In the genomic region with DNA sequence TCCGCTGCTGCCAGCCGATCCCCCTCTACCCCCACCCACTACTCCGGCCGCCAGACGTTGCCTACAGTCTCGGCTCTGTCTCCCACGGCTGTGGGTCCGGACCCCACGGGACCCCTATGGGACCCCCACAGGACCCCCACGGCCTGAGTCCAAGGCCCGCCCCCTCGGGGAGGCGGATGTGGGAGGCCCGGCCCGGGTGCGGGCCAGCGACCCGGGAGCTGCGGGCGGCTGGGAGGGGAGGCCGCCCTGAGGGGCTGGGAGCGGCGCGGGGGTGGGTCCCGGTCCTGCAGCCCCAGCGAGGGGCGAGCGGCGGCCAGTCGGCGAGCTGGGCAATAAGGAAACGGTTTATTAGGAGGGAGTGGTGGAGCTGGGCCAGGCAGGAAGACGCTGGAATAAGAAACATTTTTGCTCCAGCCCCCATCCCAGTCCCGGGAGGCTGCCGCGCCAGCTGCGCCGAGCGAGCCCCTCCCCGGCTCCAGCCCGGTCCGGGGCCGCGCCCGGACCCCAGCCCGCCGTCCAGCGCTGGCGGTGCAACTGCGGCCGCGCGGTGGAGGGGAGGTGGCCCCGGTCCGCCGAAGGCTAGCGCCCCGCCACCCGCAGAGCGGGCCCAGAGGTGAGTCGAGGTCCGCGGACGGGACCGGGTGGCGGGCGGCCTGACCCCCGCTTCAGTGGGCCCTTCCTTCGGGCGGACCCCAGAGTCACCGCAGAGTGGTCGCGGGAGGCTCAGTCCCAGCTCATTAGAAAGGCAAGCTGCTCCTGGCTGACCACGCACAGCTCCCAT, we compare ENCODE assay signal across 9 cellular contexts. TPM values are rescaled to one million over a fixed set of nuclear protein-coding genes. Genes with fewer than 3 reads are reported as not detected.
DNase-seq lines count a peak whose midpoint lies in the region; ATAC-seq, FAIRE-seq and TF ChIP-seq lines count a peak whose summit lies in the region.
"Had no signal": no experiment of that assay in that cellular context is flagged by ENCODE, and none has a peak within 500 bp of the region (broad histone marks: within the 10 kb centered on the region; RNA-seq: fewer than 3 reads in every experiment).

A gene (plus strand): TSS at position 422 of the 781 bp plus-strand sequence. CDS start 4,971 bp downstream, outside the sequence.

- H4K12ac ChIP-seq in trophoblast cell (ENCODE audit: low read depth, low read length), result no peak within 1 kb of the TSS

- H3K27ac ChIP-seq in K562 (ENCODE audit: extremely low read depth, low read depth, low read length) (peak within 1 kb of the TSS; percentile 90), trophoblast cell (ENCODE audit: low read depth, low read length) (no peak within 1 kb of the TSS)

- peaks cover 50 to 52% of the 10 kb centered on the region in 2 experiments for H3K4me1 ChIP-seq in K562 (replicated peaks in 1 of 2; ENCODE audit: control insufficient read depth in 2 of 2, insufficient read depth in 2 of 2, low read length in 2 of 2)
- peaks cover 0 to 2% of the 10 kb centered on the region in 2 experiments for H3K4me1 ChIP-seq in trophoblast cell (ENCODE audit: control insufficient read depth in 1 of 2, insufficient read depth in 2 of 2, low read length in 2 of 2)

- no peak for TF ChIP-seq POLR2A in K562 (conservative IDR thresholded peaks at IDR 0.05)

- POLR2A ChIA-PET in K562 (lab: Yijun Ruan, JAX), result interaction anchor here (0.9 to 1.0 kb wide), 2 partner anchors 10 to 11 kb away, joined by 3 to 4 read pairs; no protein-coding TSS in a partner anchor

- no peak for FAIRE-seq in K562 (lab: Jason Lieb, UNC)

- 92% methylated on average over 29 of the region's 74 CpGs for WGBS in K562 (ENCODE audit: insufficient coverage, low coverage, missing lambda C conversion rate)
- no CpG with 5 or more reads among the region's 74 CpGs for WGBS in trophoblast cell (ENCODE audit: extremely low coverage, insufficient coverage, insufficient read length)

- H2BK5ac ChIP-seq in trophoblast cell (ENCODE audit: low read depth, low read length, poor library complexity), result no peak within 1 kb of the TSS

- no peak for TF ChIP-seq RAD21 in K562 (CRISPR knock-in tag; conservative IDR thresholded peaks at IDR 0.05 in 1 of 2, IDR thresholded peaks at IDR 0.05 in 1 of 2)

- H3K14ac ChIP-seq in trophoblast cell (ENCODE audit: low read length), result no peak within 1 kb of the TSS

- H2AK5ac ChIP-seq in trophoblast cell (ENCODE audit: low read length), result no peak within 1 kb of the TSS

- H3K18ac ChIP-seq in trophoblast cell (ENCODE audit: low read length), result no peak within 1 kb of the TSS

- no peaks in the 10 kb centered on the region for H3K9me1 ChIP-seq in K562 (ENCODE audit: control insufficient read depth, insufficient read depth, low read length)

- ATAC-seq in K562, result no peak
- ATAC-seq in HG03432 (IDR thresholded peaks at IDR 0.05; ENCODE audit: unreplicated experiment), result no peak
- ATAC-seq: activated T-cell treated with anti-CD3 and anti-CD28 coated beads, Interleukin-2, amount 50 U/mL, for 72 hours had no signal

- in situ Hi-C loops in K562 (cut with MboI), result no loop called here

- no peaks in the 10 kb centered on the region for H4K20me1 ChIP-seq in K562 (replicated peaks; ENCODE audit: control insufficient read depth, insufficient read depth, low read length)

- no peak within 1 kb of the TSS for H4K91ac ChIP-seq in trophoblast cell (ENCODE audit: low read depth, low read length)

- intact Hi-C loops in K562 (cut with micrococcal nuclease), result no loop called here

- H3K9ac ChIP-seq in K562 (ENCODE audit: insufficient read depth in 1 of 2, low read depth in 2 of 2, low read length in 2 of 2) (peak within 1 kb of the TSS in 1 of 2 experiments; percentile 28; a peak in 3 of 4 replicates), trophoblast cell (ENCODE audit: low read length) (no peak within 1 kb of the TSS)

- H3K79me2 ChIP-seq in K562 (ENCODE audit: control insufficient read depth, insufficient read depth, low read length) (no peaks in the 10 kb centered on the region), trophoblast cell (ENCODE audit: control insufficient read depth, insufficient read depth, low read length, poor library complexity) (no peaks in the 10 kb centered on the region)

- H3K4me2 ChIP-seq in K562 (ENCODE audit: insufficient read depth, low read length), result peak within 1 kb of the TSS; percentile 79
- peak within 1 kb of the TSS; percentile 53 for H3K4me2 ChIP-seq in trophoblast cell (ENCODE audit: low read length)

- CTCF ChIA-PET in K562 (lab: Yijun Ruan, JAX; ENCODE audit: low intra/inter-chr PET ratio), result no interaction called here

- H2AFZ ChIP-seq in K562 (ENCODE audit: low read depth, low read length) (peak within 1 kb of the TSS; percentile 82), trophoblast cell (ENCODE audit: insufficient read depth, low read length, poor library complexity) (no peak within 1 kb of the TSS)

- TF ChIP-seq EP300 in K562 (IDR thresholded peaks at IDR 0.05; ENCODE audit: low read length), result no peak

- BruUV-seq in K562 (replicated peaks; lab: Mats Ljungman, UMichigan), result no TSS peak

- no peaks in the 10 kb centered on the region for H3K27me3 ChIP-seq in K562 (ENCODE audit: control insufficient read depth in 2 of 2, insufficient read depth in 2 of 2, low read length in 2 of 2)
- H3K27me3 ChIP-seq in trophoblast cell (ENCODE audit: insufficient read depth, low read length), result peaks cover 12% of the 10 kb centered on the region

- no peak within 1 kb of the TSS for H3K23ac ChIP-seq in trophoblast cell (ENCODE audit: low read length)

- peak within 1 kb of the TSS; percentile 32 for H4K8ac ChIP-seq in trophoblast cell (ENCODE audit: low read depth, low read length)

- H2BK120ac ChIP-seq in trophoblast cell (ENCODE audit: insufficient read depth, low read length, poor library complexity), result no peak within 1 kb of the TSS

- no peak within 1 kb of the TSS for H3K4ac ChIP-seq in trophoblast cell (ENCODE audit: low read depth, low read length)

- TF ChIP-seq CTCF in AG09309 (IDR thresholded peaks at IDR 0.05; ENCODE audit: control insufficient read depth, insufficient read depth, low read depth, low read length, missing control alignments) (no peak), K562 (IDR thresholded peaks at IDR 0.05 in 2 of 3, conservative IDR thresholded peaks at IDR 0.05 in 1 of 3; ENCODE audit: insufficient read depth in 2 of 3, low read depth in 1 of 3, low read length in 3 of 3) (no peak)

- H3K4me3 ChIP-seq in AG09309 (ENCODE audit: control insufficient read depth, low read depth, low read length), result peak within 1 kb of the TSS; percentile 51
- no peak within 1 kb of the TSS for H3K4me3 ChIP-seq in K562
- peak within 1 kb of the TSS; percentile 18 for H3K4me3 ChIP-seq in trophoblast cell (ENCODE audit: low read depth, low read length)

- H3K9me3 ChIP-seq in K562 (replicated peaks; ENCODE audit: control insufficient read depth, insufficient read depth, low read depth, low read length) (no peaks in the 10 kb centered on the region; the same call in 1 of the 2 replicates), trophoblast cell (ENCODE audit: insufficient read depth, low read depth, low read length) (peaks cover 2% of the 10 kb centered on the region)

- H3K36me3 ChIP-seq in K562 (ENCODE audit: control insufficient read depth, insufficient read depth, low read length) (no peaks in the 10 kb centered on the region), trophoblast cell (ENCODE audit: control insufficient read depth in 1 of 2, insufficient read depth in 2 of 2, low read length in 2 of 2) (no peaks in the 10 kb centered on the region)

- DNase-seq in AG09309 (ENCODE audit: low read depth) (no peak), K562 (ENCODE audit: extremely low read depth in 1 of 4, low spot score in 3 of 4) (no peak), hepatic stellate cell (ENCODE audit: low spot score) (peak; percentile 54), trophoblast cell (peak in 1 of 2 donors; percentile 49), DMS153 treated with DMSO at 0.1 percent for 48 hours (lab: John Stamatoyannopoulos, UW; ENCODE audit: unreplicated experiment) (no peak), NCI-H1694 (lab: John Stamatoyannopoulos, UW) (no peak), NCI-H2196 treated with DMSO at 0.1 percent for 48 hours (lab: John Stamatoyannopoulos, UW; ENCODE audit: unreplicated experiment) (no peak)
- DNase-seq: activated T-cell treated with anti-CD3 and anti-CD28 coated beads, Interleukin-2, amount 50 U/mL, for 72 hours had no signal

- no peaks in the 10 kb centered on the region for H3K79me1 ChIP-seq in trophoblast cell (ENCODE audit: low read length)

- H2BK12ac ChIP-seq in trophoblast cell (ENCODE audit: low read length), result no peak within 1 kb of the TSS

RNA-seq across cellular contexts. Expression of the gene that starts here (rescaled TPM):
- total RNA-seq in K562 (2011; cell fraction: chromatin; rRNA removed; ENCODE audit: low replicate concordance), result 1.3 and 3.5 TPM in 2 replicates
- total RNA-seq in K562 (2011; cell fraction: nucleolus; rRNA removed), result 2.1 and 2.7 TPM in 2 replicates
- 1.2 and 2.4 TPM in 2 replicates for total RNA-seq in K562 (2011; cell fraction: nucleoplasm; rRNA removed)
- total RNA-seq in K562 (2014; rRNA removed) (0.20 and 0.91 TPM in 2 replicates), K562 (2014; rRNA removed; fragmentation: Illumina TruSeq; extraction: Trizol) (0.06 and 0.22 TPM in 2 replicates), K562 (2015; rRNA removed; fragmentation: Illumina TruSeq; extraction: Trizol) (0.36 and 0.87 TPM in 2 replicates), K562 (2021) (1.3 and 1.4 TPM in 2 replicates)
- polyA plus RNA-seq in K562 (2011; rRNA removed) (0.26 and 0.83 TPM in 2 replicates), K562 (2014; fragmentation: Illumina TruSeq; extraction: Trizol) (0.30 and 0.71 TPM in 2 replicates), K562 (2014; fragmentation: Nextera tagmentation; extraction: Ambion mirVana) (under 1 TPM; 0.07 to 0.11 TPM), K562 (2014; rRNA removed) (0.42 and 0.45 TPM in 2 replicates)
- polyA plus RNA-seq in K562 (2011; cell fraction: cytosol; rRNA removed), result 0.39 and 0.47 TPM in 2 replicates
- polyA plus RNA-seq in K562 (2011; cell fraction: nucleus; rRNA removed), result 2.0 and 2.1 TPM in 2 replicates
- polyA plus RNA-seq in K562 (2012), result 1.2 and 5.1 TPM in 2 replicates
- 0.28 and 1.2 TPM in 2 replicates for polyA minus RNA-seq in K562 (2011; rRNA and poly(A)+ RNA removed)
- not detected in 2 replicates for polyA minus RNA-seq in K562 (2011; cell fraction: cytosol; rRNA and poly(A)+ RNA removed)
- polyA minus RNA-seq in K562 (2011; cell fraction: nucleus; rRNA and poly(A)+ RNA removed), result 0.94 and 1.7 TPM in 2 replicates
- polyA plus RNA-seq in trophoblast cell (2013), result 2.8 and 3.1 TPM in 2 replicates
- total RNA-seq: activated T-cell treated with anti-CD3 and anti-CD28 coated beads, Interleukin-2, amount 50 U/mL, for 72 hours had no signal
